ENCODE assay signal across 20 cellular contexts in genomic region chr3:50297384-50297775, GRCh38. TPM values are rescaled to one million over a fixed set of nuclear protein-coding genes. Genes with fewer than 3 reads are reported as not detected.
A peak's percentile ranks its signal among the peaks of the same experiment; 100 is the strongest.
DNase-seq lines count a peak whose midpoint lies in the region; ATAC-seq and TF ChIP-seq lines count a peak whose summit lies in the region.
"Had no signal": no experiment of that assay in that cellular context is flagged by ENCODE, and none has a peak within 500 bp of the region (broad histone marks: within the 10 kb centered on the region; RNA-seq: fewer than 3 reads in every experiment).

No MANE protein-coding gene starts in this region.

- H3K27me3 Mint-ChIP-seq in T-helper 2 cell treated with Interferon-gamma antibody and Interleukin-4, amounts not matched to agents 5 μg/mL and 100 μg/mL, for 36 hours (ENCODE audit: low read depth), result no peaks in the 10 kb centered on the region
- H3K27me3 Mint-ChIP-seq in activated CD8-positive, alpha-beta T cell treated with anti-CD3 and anti-CD28 coated beads, Interleukin-2, amount 10 ng/mL, durations not matched to agents 7 days and 5 days (ENCODE audit: low read depth), result no peaks in the 10 kb centered on the region
- no peaks in the 10 kb centered on the region for H3K27me3 Mint-ChIP-seq in naive thymus-derived CD4-positive, alpha-beta T cell
- peaks cover 1% of the 10 kb centered on the region; the same call in 1 of the 2 replicates for H3K27me3 Mint-ChIP-seq in HFFc6 (ENCODE audit: insufficient read depth)

- intact Hi-C loops in naive thymus-derived CD4-positive, alpha-beta T cell (cut with micrococcal nuclease), result loop anchor here (5.0 to 10.0 kb wide), 9 partner anchors 213 to 1823 kb away; partner anchors contain the start of genes APEH (in 1 of the 2), CISH (in 1 of the 2), DUSP7 (in 1 of the 2) and INKA1 (in 1 of the 2)

- no peaks in the 10 kb centered on the region for H3K27me3 ChIP-seq in naive thymus-derived CD4-positive, alpha-beta T cell (ENCODE audit: control insufficient read depth in 2 of 2, insufficient read depth in 2 of 2, low read length in 2 of 2)
- H3K27me3 ChIP-seq: gastrocnemius medialis, stomach had no signal

- CTCF ChIA-PET in activated CD8-positive, alpha-beta T cell treated with anti-CD3 and anti-CD28 coated beads, Interleukin-2, amount 10 ng/mL, durations not matched to agents 7 days and 5 days (lab: Charles Lee), result interaction anchor here (1.2 to 1.4 kb wide), 2 partner anchors 23 to 25 kb away, joined by 3 read pairs; no protein-coding TSS in a partner anchor
- CTCF ChIA-PET in naive thymus-derived CD4-positive, alpha-beta T cell (lab: Charles Lee), result interaction anchor here (1.2 kb wide), 1 partner anchor 51 kb away, joined by 4 read pairs; no protein-coding TSS in a partner anchor

- H3K9me3 Mint-ChIP-seq in T-helper 2 cell treated with Interferon-gamma antibody and Interleukin-4, amounts not matched to agents 5 μg/mL and 100 μg/mL, for 36 hours, result no peaks in the 10 kb centered on the region
- H3K9me3 Mint-ChIP-seq in activated CD8-positive, alpha-beta T cell treated with anti-CD3 and anti-CD28 coated beads, Interleukin-2, amount 10 ng/mL, durations not matched to agents 7 days and 5 days (ENCODE audit: insufficient read depth), result no peaks in the 10 kb centered on the region
- H3K9me3 Mint-ChIP-seq in naive thymus-derived CD4-positive, alpha-beta T cell, result no peaks in the 10 kb centered on the region
- H3K9me3 Mint-ChIP-seq in HFFc6, result no peaks in the 10 kb centered on the region

- peaks cover 2% of the 10 kb centered on the region for H3K36me3 Mint-ChIP-seq in T-helper 2 cell treated with Interferon-gamma antibody and Interleukin-4, amounts not matched to agents 5 μg/mL and 100 μg/mL, for 36 hours (ENCODE audit: low read depth)
- H3K36me3 Mint-ChIP-seq in activated CD8-positive, alpha-beta T cell treated with anti-CD3 and anti-CD28 coated beads, Interleukin-2, amount 10 ng/mL, durations not matched to agents 7 days and 5 days (ENCODE audit: low read depth), result peaks cover 2% of the 10 kb centered on the region
- H3K36me3 Mint-ChIP-seq in naive thymus-derived CD4-positive, alpha-beta T cell, result peaks cover 0 to 1% (median 0%) of the 10 kb centered on the region in 5 donors
- H3K36me3 Mint-ChIP-seq in HFFc6 (ENCODE audit: low read depth), result no peaks in the 10 kb centered on the region

- H3K9me3 ChIP-seq in naive thymus-derived CD4-positive, alpha-beta T cell (ENCODE audit: control insufficient read depth in 2 of 3, low read length in 3 of 3), result no peaks in the 10 kb centered on the region
- H3K9me3 ChIP-seq: gastrocnemius medialis, lower lobe of right lung, stomach had no signal

- H3K4me3 ChIP-seq in GM12865 (ENCODE audit: low read depth, low read length), result no peak overlapping the region
- no peak overlapping the region for H3K4me3 ChIP-seq in naive thymus-derived CD4-positive, alpha-beta T cell (ENCODE audit: low read length)
- H3K4me3 ChIP-seq: gastrocnemius medialis had no signal

- peaks cover 0 to 7% (median 0%) of the 10 kb centered on the region in 3 experiments for H3K36me3 ChIP-seq in naive thymus-derived CD4-positive, alpha-beta T cell (ENCODE audit: control insufficient read depth in 2 of 3, insufficient read depth in 3 of 3, low read length in 3 of 3)
- H3K36me3 ChIP-seq: lower lobe of right lung had no signal

- no peak for TF ChIP-seq CTCF in GM12865 (IDR thresholded peaks at IDR 0.05; ENCODE audit: insufficient read depth, low read depth, low read length, missing control alignments)
- TF ChIP-seq CTCF in HFFc6 (IDR thresholded peaks at IDR 0.05), result no peak

- H3K4me3 Mint-ChIP-seq in T-helper 2 cell treated with Interferon-gamma antibody and Interleukin-4, amounts not matched to agents 5 μg/mL and 100 μg/mL, for 36 hours, result peak overlapping the region; percentile 98
- peak overlapping the region; percentile 97 for H3K4me3 Mint-ChIP-seq in activated CD8-positive, alpha-beta T cell treated with anti-CD3 and anti-CD28 coated beads, Interleukin-2, amount 10 ng/mL, durations not matched to agents 7 days and 5 days
- H3K4me3 Mint-ChIP-seq in naive thymus-derived CD4-positive, alpha-beta T cell, result peak overlapping the region in 7 of 10 donors; percentile 27 to 99 (median 85)
- no peak overlapping the region for H3K4me3 Mint-ChIP-seq in HFFc6

- ATAC-seq in activated CD8-positive, alpha-beta T cell treated with anti-CD3 and anti-CD28 coated beads, Interleukin-2, amount 10 ng/mL, durations not matched to agents 7 days and 5 days, result no peak
- no peak for ATAC-seq in naive thymus-derived CD4-positive, alpha-beta T cell
- ATAC-seq in HG02970 (IDR thresholded peaks at IDR 0.05; ENCODE audit: low FRiP score, unreplicated experiment) (no peak), GM18498 (IDR thresholded peaks at IDR 0.05; ENCODE audit: unreplicated experiment) (no peak)
- ATAC-seq: gastrocnemius medialis, lower lobe of right lung had no signal

- peak overlapping the region; percentile 86 for H3K27ac ChIP-seq in naive thymus-derived CD4-positive, alpha-beta T cell (ENCODE audit: low read depth, low read length)

- no peak for DNase-seq in T-helper 2 cell treated with Interferon-gamma antibody and Interleukin-4, amounts not matched to agents 5 μg/mL and 100 μg/mL, for 36 hours (ENCODE audit: low spot score)
- DNase-seq in T-helper 2 cell, result no peak
- peak; percentile 5 for DNase-seq in GM12865 (ENCODE audit: low read depth)
- no peak for DNase-seq in activated CD8-positive, alpha-beta T cell treated with anti-CD3 and anti-CD28 coated beads, Interleukin-2, amount 10 ng/mL, durations not matched to agents 7 days and 5 days
- DNase-seq in naive thymus-derived CD4-positive, alpha-beta T cell, result no peak
- DNase-seq in HFFc6, result no peak
- DNase-seq: 8988T; DMS79 treated with DMSO at 0.1 percent for 48 hours; gastrocnemius medialis; KG1; lower lobe of right lung; NCI-H1436 treated with DMSO at 0.1 percent for 48 hours; NCI-H226; NK-92 treated with Interleukin-12 subunit alpha and Interleukin-12 subunit beta, amount 100 ng/mL, for 24 hours; SHP77; stimulated activated CD4-positive, alpha-beta T cell treated with anti-CD3 and anti-CD28 coated beads, Interleukin-15, amount 100 ng/mL, for 24 hours; stomach; T-helper 9 cell had no signal

- POLR2A ChIA-PET in activated CD8-positive, alpha-beta T cell treated with anti-CD3 and anti-CD28 coated beads, Interleukin-2, amount 10 ng/mL, durations not matched to agents 7 days and 5 days (lab: Charles Lee), result interaction anchor here (0.5 to 3.5 kb wide), 2 partner anchors 18 to 40 kb away, joined by 4 to 27 read pairs; no protein-coding TSS in a partner anchor
- POLR2A ChIA-PET in naive thymus-derived CD4-positive, alpha-beta T cell (lab: Charles Lee), result interaction anchor here (1.1 to 4.8 kb wide), 5 partner anchors 13 to 53 kb away, joined by 3 to 41 read pairs (median 24); partner anchors contain the start of genes CYB561D2, LSMEM2, NPRL2 and TUSC2

- H3K27ac Mint-ChIP-seq in T-helper 2 cell treated with Interferon-gamma antibody and Interleukin-4, amounts not matched to agents 5 μg/mL and 100 μg/mL, for 36 hours, result peak overlapping the region; percentile 99
- H3K27ac Mint-ChIP-seq in activated CD8-positive, alpha-beta T cell treated with anti-CD3 and anti-CD28 coated beads, Interleukin-2, amount 10 ng/mL, durations not matched to agents 7 days and 5 days, result peak overlapping the region; percentile 99
- peak overlapping the region in 6 of 9 donors; percentile 28 to 99 (median 97) for H3K27ac Mint-ChIP-seq in naive thymus-derived CD4-positive, alpha-beta T cell
- H3K27ac Mint-ChIP-seq in HFFc6, result no peak overlapping the region

- peaks cover 24 to 25% of the 10 kb centered on the region in 2 donors for H3K4me1 ChIP-seq in naive thymus-derived CD4-positive, alpha-beta T cell (ENCODE audit: control insufficient read depth in 2 of 2, insufficient read depth in 2 of 2, low read length in 2 of 2)

- H3K4me1 Mint-ChIP-seq in T-helper 2 cell treated with Interferon-gamma antibody and Interleukin-4, amounts not matched to agents 5 μg/mL and 100 μg/mL, for 36 hours (ENCODE audit: low read depth), result peaks cover 28% of the 10 kb centered on the region
- peaks cover 41% of the 10 kb centered on the region for H3K4me1 Mint-ChIP-seq in activated CD8-positive, alpha-beta T cell treated with anti-CD3 and anti-CD28 coated beads, Interleukin-2, amount 10 ng/mL, durations not matched to agents 7 days and 5 days (ENCODE audit: low read depth)
- H3K4me1 Mint-ChIP-seq in naive thymus-derived CD4-positive, alpha-beta T cell, result peaks cover 21 to 43% (median 28%) of the 10 kb centered on the region in 7 donors
- peaks cover 28% of the 10 kb centered on the region for H3K4me1 Mint-ChIP-seq in HFFc6 (ENCODE audit: low read depth)

RNA-seq across cellular contexts. Expression of gene HYAL3, which starts 1.8 kb away (rescaled TPM):
- total RNA-seq in activated CD8-positive, alpha-beta T cell treated with anti-CD3 and anti-CD28 coated beads, Interleukin-2, amount 10 ng/mL, durations not matched to agents 7 days and 5 days, result 10 to 100 TPM in 1 of 2 experiments, 1 to 10 TPM in 1; 9.7 to 12.7 TPM
- 10 to 100 TPM in 1 of 5 experiments, 1 to 10 TPM in 4; 3.4 to 10.7 (median 4.2) TPM for total RNA-seq in naive thymus-derived CD4-positive, alpha-beta T cell
- polyA plus RNA-seq in naive thymus-derived CD4-positive, alpha-beta T cell, result 1 to 10 TPM; 2.3 to 3.3 TPM
- 1 to 10 TPM; 4.7 to 8.3 (median 5.8) TPM for total RNA-seq in HFFc6 (2021; fragmentation: NEBNext Ultra II Directional; extraction: Animal tissue kit (Norgen Biotek cat#: 25700))

RNA-seq across cellular contexts. Expression of gene NAA80, which starts 1.8 kb away (rescaled TPM):
- 10 to 100 TPM; 26.8 to 28.5 TPM for total RNA-seq in activated CD8-positive, alpha-beta T cell treated with anti-CD3 and anti-CD28 coated beads, Interleukin-2, amount 10 ng/mL, durations not matched to agents 7 days and 5 days
- total RNA-seq in naive thymus-derived CD4-positive, alpha-beta T cell, result 10 to 100 TPM; 30.2 to 44.9 (median 33.6) TPM
- polyA plus RNA-seq in naive thymus-derived CD4-positive, alpha-beta T cell, result 10 to 100 TPM; 13.7 to 15.2 TPM
- 10 to 100 TPM in 5 of 6 experiments, 1 to 10 TPM in 1; 8.5 to 13.4 (median 10.7) TPM for total RNA-seq in HFFc6 (2021; fragmentation: NEBNext Ultra II Directional; extraction: Animal tissue kit (Norgen Biotek cat#: 25700))

RNA-seq across cellular contexts. Expression of gene IFRD2, which starts 5.2 kb away (rescaled TPM):
- total RNA-seq in activated CD8-positive, alpha-beta T cell treated with anti-CD3 and anti-CD28 coated beads, Interleukin-2, amount 10 ng/mL, durations not matched to agents 7 days and 5 days, result 10 to 100 TPM; 81.3 to 85.1 TPM
- 10 to 100 TPM; 53.7 to 85.1 (median 64.7) TPM for total RNA-seq in naive thymus-derived CD4-positive, alpha-beta T cell
- 10 to 100 TPM; 57.2 to 69.7 TPM for polyA plus RNA-seq in naive thymus-derived CD4-positive, alpha-beta T cell
- 100 to 1,000 TPM in 1 of 6 experiments, 10 to 100 TPM in 5; 71.2 to 102 (median 74.6) TPM for total RNA-seq in HFFc6 (2021; fragmentation: NEBNext Ultra II Directional; extraction: Animal tissue kit (Norgen Biotek cat#: 25700))

RNA-seq across cellular contexts. Expression of gene HYAL1, which starts 6.0 kb away (rescaled TPM):
- under 1 TPM in 1 of 2 experiments, not detected in 1; 0.16 TPM for total RNA-seq in activated CD8-positive, alpha-beta T cell treated with anti-CD3 and anti-CD28 coated beads, Interleukin-2, amount 10 ng/mL, durations not matched to agents 7 days and 5 days
- under 1 TPM in 4 of 5 experiments, not detected in 1; 0.22 to 0.51 (median 0.28) TPM for total RNA-seq in naive thymus-derived CD4-positive, alpha-beta T cell
- polyA plus RNA-seq in naive thymus-derived CD4-positive, alpha-beta T cell, result under 1 TPM; 0.12 to 0.41 TPM
- total RNA-seq in HFFc6 (2021; fragmentation: NEBNext Ultra II Directional; extraction: Animal tissue kit (Norgen Biotek cat#: 25700)), result under 1 TPM in 5 of 6 experiments, not detected in 1; 0.19 to 0.38 (median 0.23) TPM

RNA-seq across cellular contexts. Expression of gene LSMEM2, which starts 18.5 kb away (rescaled TPM):
- total RNA-seq in activated CD8-positive, alpha-beta T cell treated with anti-CD3 and anti-CD28 coated beads, Interleukin-2, amount 10 ng/mL, durations not matched to agents 7 days and 5 days, result not detected
- not detected for total RNA-seq in naive thymus-derived CD4-positive, alpha-beta T cell
- under 1 TPM in 1 of 2 donors, not detected in 1; 0.15 TPM for polyA plus RNA-seq in naive thymus-derived CD4-positive, alpha-beta T cell
- under 1 TPM in 2 of 6 experiments, not detected in 4; 0.11 to 0.13 TPM for total RNA-seq in HFFc6 (2021; fragmentation: NEBNext Ultra II Directional; extraction: Animal tissue kit (Norgen Biotek cat#: 25700))
- total RNA-seq: lower lobe of right lung, stomach had no signal
